In genomic region chr5:39283231-39283818, GRCh38 we compare ENCODE assay signal across 8 cellular contexts.
DNase-seq lines count a peak whose midpoint lies in the region; ATAC-seq and TF ChIP-seq lines count a peak whose summit lies in the region.

No MANE protein-coding gene starts in this region.

- no peak overlapping the region for H3K4me3 ChIP-seq in CD4-positive, alpha-beta memory T cell (ENCODE audit: low read length in 2 of 2)
- no peak overlapping the region for H3K4me3 ChIP-seq in gastroesophageal sphincter

- H3K4me1 ChIP-seq in CD4-positive, alpha-beta memory T cell (ENCODE audit: insufficient read depth, low read length), result peaks cover 13% of the 10 kb centered on the region
- no peaks in the 10 kb centered on the region for H3K4me1 ChIP-seq in gastroesophageal sphincter

- H3K9me3 ChIP-seq in CD4-positive, alpha-beta memory T cell (ENCODE audit: control insufficient read depth in 1 of 2, low read length in 2 of 2), result no peaks in the 10 kb centered on the region
- H3K9me3 ChIP-seq in gastroesophageal sphincter, result peaks cover 0 to 5% (median 0%) of the 10 kb centered on the region in 3 donors

- no peak for TF ChIP-seq EP300 in gastroesophageal sphincter (IDR thresholded peaks at IDR 0.05)

- peak overlapping the region in 5 of 8 donors; percentile 7 to 70 (median 10) for H3K4me3 Mint-ChIP-seq in CD4-positive, alpha-beta memory T cell

- POLR2A ChIA-PET in CD4-positive, alpha-beta memory T cell (lab: Charles Lee; ENCODE audit: partially characterized antibody), result interaction anchor here (0.6 to 3.9 kb wide), 15 partner anchors 13 to 249 kb away, joined by 3 to 60 read pairs (median 4); partner anchors contain the start of gene FYB1

- peaks cover 11 to 43% (median 28%) of the 10 kb centered on the region in 4 donors for H3K4me1 Mint-ChIP-seq in CD4-positive, alpha-beta memory T cell

- H3K36me3 ChIP-seq in CD4-positive, alpha-beta memory T cell (ENCODE audit: insufficient read depth, low read length), result no peaks in the 10 kb centered on the region
- H3K36me3 ChIP-seq in gastroesophageal sphincter, result no peaks in the 10 kb centered on the region

- peak overlapping the region; percentile 16 to 96 (median 58) for H3K27ac Mint-ChIP-seq in CD4-positive, alpha-beta memory T cell

- peak in 3 of 4 experiments; percentile 35 to 58 (median 41) for TF ChIP-seq CTCF in gastroesophageal sphincter (IDR thresholded peaks at IDR 0.05)

- no peak for TF ChIP-seq POLR2A in gastroesophageal sphincter (IDR thresholded peaks at IDR 0.05)

- WGBS in gastroesophageal sphincter (ENCODE audit: low coverage in 1 of 2), 2 donors, result 11 to 21% methylated on average over 3 of the region's 3 CpGs

- peaks cover 7 to 11% of the 10 kb centered on the region in 2 donors for H3K36me3 Mint-ChIP-seq in CD4-positive, alpha-beta memory T cell

- intact Hi-C loops in CD4-positive, alpha-beta memory T cell (cut with micrococcal nuclease), result loop anchor here (1.0 to 5.0 kb wide), 9 partner anchors 66 to 289 kb away; partner anchors contain the start of gene RICTOR

- no peaks in the 10 kb centered on the region for H3K27me3 ChIP-seq in CD4-positive, alpha-beta memory T cell (ENCODE audit: insufficient read depth, low read length)
- no peaks in the 10 kb centered on the region for H3K27me3 ChIP-seq in gastroesophageal sphincter

- peak; percentile 77 to 81 (median 79) for DNase-seq in CD4-positive, alpha-beta memory T cell
- DNase-seq in GM19240 (ENCODE audit: insufficient read length, low spot score) (peak; percentile 8), RPMI7951 (ENCODE audit: low read depth) (peak; percentile 62), pons (ENCODE audit: low spot score) (peak; percentile 87), GM19238 (ENCODE audit: insufficient read length, low spot score) (no peak)
- peak; percentile 25 for DNase-seq in activated effector memory CD4-positive, alpha-beta T cell treated with Interleukin-2 at 50 U/mL for 16 hours

- peaks cover 5 to 7% of the 10 kb centered on the region in 2 donors for H3K27me3 Mint-ChIP-seq in CD4-positive, alpha-beta memory T cell

- ATAC-seq in HG03432 (IDR thresholded peaks at IDR 0.05; ENCODE audit: unreplicated experiment) (peak; percentile 94), gastroesophageal sphincter (peak; percentile 73)

- CTCF ChIA-PET in CD4-positive, alpha-beta memory T cell (lab: Charles Lee; ENCODE audit: partially characterized antibody), result interaction anchor here (0.6 to 10.0 kb wide), 56 partner anchors 9 to 295 kb away, joined by 3 to 221 read pairs (median 6); partner anchors contain the start of gene FYB1

- peaks cover 0 to 14% (median 11%) of the 10 kb centered on the region in 8 donors for H3K9me3 Mint-ChIP-seq in CD4-positive, alpha-beta memory T cell

- no peak overlapping the region for H3K27ac ChIP-seq in CD4-positive, alpha-beta memory T cell (ENCODE audit: low read depth, low read length)
- no peak overlapping the region for H3K27ac ChIP-seq in gastroesophageal sphincter
